In the genomic region with DNA sequence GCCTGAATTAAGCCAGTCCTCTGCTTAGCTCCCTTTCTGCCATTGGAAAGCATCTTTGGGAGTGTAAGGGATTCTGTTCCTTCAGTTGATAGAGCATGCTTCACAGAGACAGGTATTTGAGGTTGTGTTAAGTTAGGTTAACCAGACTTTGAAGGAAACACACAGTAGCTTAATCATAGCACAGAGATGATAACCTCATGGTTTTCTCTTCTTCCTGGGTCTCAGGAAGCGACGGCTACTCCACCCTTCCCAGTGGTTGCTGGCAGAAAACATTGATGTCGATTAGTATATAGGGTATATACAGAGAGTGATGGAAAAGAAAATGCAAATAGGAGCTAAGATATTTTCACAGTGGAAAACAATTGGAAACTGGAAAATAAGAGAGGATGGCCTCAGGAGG, we compare ENCODE assay signal across 22 cellular contexts. TPM values are rescaled to one million over a fixed set of nuclear protein-coding genes. Genes with fewer than 3 reads are reported as not detected.
A peak's percentile ranks its signal among the peaks of the same experiment; 100 is the strongest.
DNase-seq lines count a peak whose midpoint lies in the region; ATAC-seq, FAIRE-seq and TF ChIP-seq lines count a peak whose summit lies in the region.
"Had no signal": no experiment of that assay in that cellular context is flagged by ENCODE, and none has a peak within 500 bp of the region (broad histone marks: within the 10 kb centered on the region; RNA-seq: fewer than 3 reads in every experiment).

No MANE protein-coding gene starts in this region.

- TF ChIP-seq EP300 in K562 (IDR thresholded peaks at IDR 0.05; ENCODE audit: low read length) = no peak

- H3K4me2 ChIP-seq in K562 (ENCODE audit: insufficient read depth, low read length) (no peak overlapping the region), GM23248 (ENCODE audit: unreplicated experiment) (no peak overlapping the region)
- H3K4me2 ChIP-seq: GM23338, KMS-11 had no signal

- intact Hi-C loops in K562 (cut with micrococcal nuclease) = no loop called here

- H3K9ac ChIP-seq in K562 (ENCODE audit: insufficient read depth in 1 of 2, low read depth in 2 of 2, low read length in 2 of 2) (no peak overlapping the region), GM23248 (no peak overlapping the region)
- H3K9ac ChIP-seq: KMS-11 had no signal

- no peaks in the 10 kb centered on the region for H3F3A ChIP-seq in GM23248 (ENCODE audit: insufficient read depth)

- no peak for TF ChIP-seq CTCF in K562 (IDR thresholded peaks at IDR 0.05 in 2 of 3, conservative IDR thresholded peaks at IDR 0.05 in 1 of 3; ENCODE audit: insufficient read depth in 2 of 3, low read depth in 1 of 3, low read length in 3 of 3)

- H3K9me3 ChIP-seq in T-helper 17 cell (ENCODE audit: control insufficient read depth, low read length, poor library complexity, severe bottlenecking) (no peaks in the 10 kb centered on the region), K562 (replicated peaks; ENCODE audit: control insufficient read depth, insufficient read depth, low read depth, low read length) (no peaks in the 10 kb centered on the region), GM23248 (ENCODE audit: low read depth) (no peaks in the 10 kb centered on the region)
- H3K9me3 ChIP-seq: Caco-2, lower lobe of right lung, upper lobe of left lung had no signal

- peak; percentile 31 to 70 for ATAC-seq in activated naive CD4-positive, alpha-beta T cell treated with anti-CD3 and anti-CD28 coated beads, Interleukin-2, amount 50 U/mL, for 72 hours
- ATAC-seq in T-helper 17 cell (peak; percentile 85), K562 (no peak)
- ATAC-seq in stimulated activated effector memory CD8-positive, alpha-beta T cell treated with anti-CD3 and anti-CD28 coated beads, Interleukin-12 subunit alpha, Interleukin-12 subunit beta, amount 100 ng/mL, for 72 hours = peak; percentile 69
- no peak for ATAC-seq in stimulated activated naive B cell treated with anti-CD40 and anti-IgM and Interleukin-4, amounts not matched to agents 10 μg/mL and 1 μg/mL and 100 μg/mL, for 72 hours (replicated peaks)
- ATAC-seq: GM23338, lower lobe of right lung, sciatic nerve had no signal

- H3K27me3 Mint-ChIP-seq in T-helper 17 cell = no peaks in the 10 kb centered on the region
- no peaks in the 10 kb centered on the region for H3K27me3 Mint-ChIP-seq in stimulated activated naive B cell treated with anti-CD40 and anti-IgM and Interleukin-4, amounts not matched to agents 10 μg/mL and 1 μg/mL and 100 μg/mL, for 72 hours

- H3K27me3 ChIP-seq in K562 (ENCODE audit: control insufficient read depth in 2 of 2, insufficient read depth in 2 of 2, low read length in 2 of 2) (no peaks in the 10 kb centered on the region; a peak in 1 of 5 replicates), GM23248 (replicated peaks; ENCODE audit: insufficient read depth) (no peaks in the 10 kb centered on the region)
- H3K27me3 ChIP-seq: upper lobe of left lung had no signal

- peak overlapping the region; percentile 36 for H2AFZ ChIP-seq in K562 (ENCODE audit: low read depth, low read length)
- no peak overlapping the region for H2AFZ ChIP-seq in GM23248
- H2AFZ ChIP-seq: GM23338 had no signal

- peak overlapping the region in 1 of 2 donors; percentile 38 for H3K27ac Mint-ChIP-seq in activated naive CD4-positive, alpha-beta T cell treated with anti-CD3 and anti-CD28 coated beads, Interleukin-2, amount 50 U/mL, for 72 hours
- H3K27ac Mint-ChIP-seq in T-helper 17 cell = peak overlapping the region; percentile 97
- peak overlapping the region; percentile 8 for H3K27ac Mint-ChIP-seq in stimulated activated effector memory CD8-positive, alpha-beta T cell treated with anti-CD3 and anti-CD28 coated beads, Interleukin-12 subunit alpha, Interleukin-12 subunit beta, amount 100 ng/mL, for 72 hours
- no peak overlapping the region for H3K27ac Mint-ChIP-seq in stimulated activated naive B cell treated with anti-CD40 and anti-IgM and Interleukin-4, amounts not matched to agents 10 μg/mL and 1 μg/mL and 100 μg/mL, for 72 hours
- H3K27ac Mint-ChIP-seq: GM23338 had no signal

- H3K4me3 ChIP-seq in K562 (no peak overlapping the region), GM23248 (no peak overlapping the region)
- H3K4me3 ChIP-seq: GM23338, lower lobe of right lung, upper lobe of left lung had no signal

- no peak for TF ChIP-seq POLR2A in K562 (conservative IDR thresholded peaks at IDR 0.05)

- H4K20me1 ChIP-seq in K562 (replicated peaks; ENCODE audit: control insufficient read depth, insufficient read depth, low read length) (0 out of 2 replicates have a peak, but pooled peaks cover 3% of the 10 kb centered on the region), GM23248 (ENCODE audit: insufficient read depth) (no peaks in the 10 kb centered on the region)

- CTCF ChIA-PET in K562 (lab: Yijun Ruan, JAX; ENCODE audit: low intra/inter-chr PET ratio) = no interaction called here

- no peaks in the 10 kb centered on the region for H3K9me3 Mint-ChIP-seq in activated naive CD4-positive, alpha-beta T cell treated with anti-CD3 and anti-CD28 coated beads, Interleukin-2, amount 50 U/mL, for 72 hours
- no peaks in the 10 kb centered on the region for H3K9me3 Mint-ChIP-seq in stimulated activated effector memory CD8-positive, alpha-beta T cell treated with anti-CD3 and anti-CD28 coated beads, Interleukin-12 subunit alpha, Interleukin-12 subunit beta, amount 100 ng/mL, for 72 hours
- no peaks in the 10 kb centered on the region for H3K9me3 Mint-ChIP-seq in stimulated activated naive B cell treated with anti-CD40 and anti-IgM and Interleukin-4, amounts not matched to agents 10 μg/mL and 1 μg/mL and 100 μg/mL, for 72 hours
- H3K9me3 Mint-ChIP-seq: GM23338 had no signal

- H3K27ac ChIP-seq in K562 (ENCODE audit: extremely low read depth, low read depth, low read length) (no peak overlapping the region), GM23248 (no peak overlapping the region)
- H3K27ac ChIP-seq: brain microvascular endothelial cell, KMS-11, lower lobe of right lung, RWPE1 had no signal

- no peaks in the 10 kb centered on the region for H3K36me3 ChIP-seq in K562 (ENCODE audit: control insufficient read depth, insufficient read depth, low read length)
- H3K36me3 ChIP-seq in GM23248 (ENCODE audit: low read depth) = no peaks in the 10 kb centered on the region
- H3K36me3 ChIP-seq: brain microvascular endothelial cell, lower lobe of right lung, upper lobe of left lung had no signal

- no peaks in the 10 kb centered on the region for H3K9me2 ChIP-seq in GM23248 (ENCODE audit: insufficient read depth)

- H3K4me3 Mint-ChIP-seq in T-helper 17 cell = peak overlapping the region; percentile 84
- peak overlapping the region; percentile 13 for H3K4me3 Mint-ChIP-seq in stimulated activated effector memory CD8-positive, alpha-beta T cell treated with anti-CD3 and anti-CD28 coated beads, Interleukin-12 subunit alpha, Interleukin-12 subunit beta, amount 100 ng/mL, for 72 hours
- no peak overlapping the region for H3K4me3 Mint-ChIP-seq in stimulated activated naive B cell treated with anti-CD40 and anti-IgM and Interleukin-4, amounts not matched to agents 10 μg/mL and 1 μg/mL and 100 μg/mL, for 72 hours
- H3K4me3 Mint-ChIP-seq: GM23338 had no signal

- peaks cover 6 to 27% of the 10 kb centered on the region in 2 experiments for H3K4me1 ChIP-seq in K562 (replicated peaks in 1 of 2; ENCODE audit: control insufficient read depth in 2 of 2, insufficient read depth in 2 of 2, low read length in 2 of 2)
- H3K4me1 ChIP-seq in GM23248 (ENCODE audit: insufficient read depth) = no peaks in the 10 kb centered on the region
- H3K4me1 ChIP-seq: Caco-2, lower lobe of right lung had no signal

- peaks cover 0 to 8% of the 10 kb centered on the region in 2 donors for H3K36me3 Mint-ChIP-seq in activated naive CD4-positive, alpha-beta T cell treated with anti-CD3 and anti-CD28 coated beads, Interleukin-2, amount 50 U/mL, for 72 hours
- peaks cover 2% of the 10 kb centered on the region for H3K36me3 Mint-ChIP-seq in T-helper 17 cell (ENCODE audit: low read depth)
- H3K36me3 Mint-ChIP-seq in stimulated activated effector memory CD8-positive, alpha-beta T cell treated with anti-CD3 and anti-CD28 coated beads, Interleukin-12 subunit alpha, Interleukin-12 subunit beta, amount 100 ng/mL, for 72 hours = peaks cover under 1% of the 10 kb centered on the region
- no peaks in the 10 kb centered on the region for H3K36me3 Mint-ChIP-seq in stimulated activated naive B cell treated with anti-CD40 and anti-IgM and Interleukin-4, amounts not matched to agents 10 μg/mL and 1 μg/mL and 100 μg/mL, for 72 hours

- H3K79me2 ChIP-seq in K562 (ENCODE audit: control insufficient read depth, insufficient read depth, low read length) (no peaks in the 10 kb centered on the region), GM23248 (ENCODE audit: insufficient read depth) (no peaks in the 10 kb centered on the region)

- WGBS in K562 (ENCODE audit: insufficient coverage, low coverage, missing lambda C conversion rate) = 0% methylated on average over 3 of the region's 3 CpGs
- WGBS in GM23248 (ENCODE audit: low coverage in 1 of 2, low lambda C conversion rate in 2 of 2, missing lambda C conversion rate in 2 of 2), 2 experiments = 72 to 74% methylated on average over 3 of the region's 3 CpGs

- in situ Hi-C loops in K562 (cut with MboI) = no loop called here
- in situ Hi-C loops in GM23248 (cut with MboI) = no loop called here

- no TSS peak for BruUV-seq in K562 (replicated peaks; lab: Mats Ljungman, UMichigan)

- H3K9me1 ChIP-seq in K562 (ENCODE audit: control insufficient read depth, insufficient read depth, low read length) = no peaks in the 10 kb centered on the region

- DNase-seq in activated naive CD4-positive, alpha-beta T cell treated with anti-CD3 and anti-CD28 coated beads, Interleukin-2, amount 50 U/mL, for 72 hours (ENCODE audit: low spot score in 2 of 2) = no peak
- no peak for DNase-seq in activated naive CD4-positive, alpha-beta T cell treated with anti-CD3 and anti-CD28 coated beads, Interleukin-2, amount 50 U/mL, for 16 hours
- no peak for DNase-seq in T-helper 17 cell
- DNase-seq in K562 (ENCODE audit: extremely low read depth in 1 of 4, low spot score in 3 of 4) = no peak
- no peak for DNase-seq in stimulated activated effector memory CD8-positive, alpha-beta T cell treated with anti-CD3 and anti-CD28 coated beads, Interleukin-12 subunit alpha, Interleukin-12 subunit beta, amount 100 ng/mL, for 72 hours (ENCODE audit: low spot score in 2 of 2)
- DNase-seq in NCI-H2081 (lab: John Stamatoyannopoulos, UW) = no peak
- DNase-seq in GM23248 = no peak
- no peak for DNase-seq in stimulated activated naive B cell treated with anti-CD40 and anti-IgM and Interleukin-4, amounts not matched to agents 10 μg/mL and 1 μg/mL and 100 μg/mL, for 72 hours
- DNase-seq: brain microvascular endothelial cell, Caco-2, hippocampal formation, lower lobe of right lung, NCI-H1092, NCI-H2081 treated with DMSO at 0.1 percent for 48 hours, upper lobe of left lung had no signal

- no peak for TF ChIP-seq RAD21 in K562 (CRISPR knock-in tag; conservative IDR thresholded peaks at IDR 0.05 in 1 of 2, IDR thresholded peaks at IDR 0.05 in 1 of 2)

- peaks cover 72% of the 10 kb centered on the region for H3K4me1 Mint-ChIP-seq in T-helper 17 cell
- H3K4me1 Mint-ChIP-seq in stimulated activated effector memory CD8-positive, alpha-beta T cell treated with anti-CD3 and anti-CD28 coated beads, Interleukin-12 subunit alpha, Interleukin-12 subunit beta, amount 100 ng/mL, for 72 hours = peaks cover 71% of the 10 kb centered on the region
- peaks cover 33 to 52% of the 10 kb centered on the region in 2 donors for H3K4me1 Mint-ChIP-seq in stimulated activated naive B cell treated with anti-CD40 and anti-IgM and Interleukin-4, amounts not matched to agents 10 μg/mL and 1 μg/mL and 100 μg/mL, for 72 hours

- peak; percentile 68 for FAIRE-seq in K562 (lab: Jason Lieb, UNC)
- FAIRE-seq: keratinocyte had no signal

- POLR2A ChIA-PET in K562 (lab: Yijun Ruan, JAX) = interaction anchor here (0.9 to 1.2 kb wide), 3 partner anchors 9 to 17 kb away, joined by 3 to 4 read pairs (median 3); no protein-coding TSS in a partner anchor

RNA-seq across cellular contexts. Expression of a gene that starts 42.0 kb away (rescaled TPM):
- 100 to 1,000 TPM; 125 to 221 TPM for total RNA-seq in activated naive CD4-positive, alpha-beta T cell treated with anti-CD3 and anti-CD28 coated beads, Interleukin-2, amount 50 U/mL, for 72 hours
- 100 to 1,000 TPM; 157 to 226 TPM for total RNA-seq in T-helper 17 cell
- 0.93 and 1.5 TPM in 2 replicates for total RNA-seq in K562 (2011; cell fraction: chromatin; rRNA removed; ENCODE audit: low replicate concordance)
- total RNA-seq in K562 (2011; cell fraction: nucleolus; rRNA removed) = 0.92 and 1.3 TPM in 2 replicates
- total RNA-seq in K562 (2011; cell fraction: nucleoplasm; rRNA removed) = 0.61 and 0.73 TPM in 2 replicates
- total RNA-seq in K562 (2014; rRNA removed) = 0.36 and 0.41 TPM in 2 replicates
- 0.29 and 0.32 TPM in 2 replicates for total RNA-seq in K562 (2014; rRNA removed; fragmentation: Illumina TruSeq; extraction: Trizol)
- total RNA-seq in K562 (2015; rRNA removed; fragmentation: Illumina TruSeq; extraction: Trizol) = 1.2 TPM in 2 replicates
- total RNA-seq in K562 (2021) = 0.73 and 1.1 TPM in 2 replicates
- 0.85 and 1.0 TPM in 2 replicates for polyA plus RNA-seq in K562 (2011; rRNA removed)
- polyA plus RNA-seq in K562 (2011; cell fraction: cytosol; rRNA removed) = 1.4 and 1.7 TPM in 2 replicates
- 2.9 and 4.5 TPM in 2 replicates for polyA plus RNA-seq in K562 (2011; cell fraction: nucleus; rRNA removed)
- polyA plus RNA-seq in K562 (2012) = 1.6 and 1.9 TPM in 2 replicates
- polyA plus RNA-seq in K562 (2014; fragmentation: Illumina TruSeq; extraction: Trizol) = 0.43 and 0.54 TPM in 2 replicates
- under 1 TPM; 0.22 to 0.51 TPM for polyA plus RNA-seq in K562 (2014; fragmentation: Nextera tagmentation; extraction: Ambion mirVana)
- polyA plus RNA-seq in K562 (2014; rRNA removed) = 0.32 and 0.34 TPM in 2 replicates
- 1.7 TPM in 2 replicates for polyA minus RNA-seq in K562 (2011; rRNA and poly(A)+ RNA removed)
- 0.95 TPM in 1 of 2 replicates, not detected in the other for polyA minus RNA-seq in K562 (2011; cell fraction: cytosol; rRNA and poly(A)+ RNA removed)
- polyA minus RNA-seq in K562 (2011; cell fraction: nucleus; rRNA and poly(A)+ RNA removed) = 2.7 and 3.4 TPM in 2 replicates
- total RNA-seq in GM23248 (2014; rRNA removed; shearing (Covaris generic)) = 42.6 and 44.3 TPM in 2 replicates
- polyA plus RNA-seq in GM23248 (2016; fragmentation: Nextera tagmentation; extraction: Ambion mirVana) = 48.5 and 52.2 TPM in 2 replicates
- total RNA-seq: Caco-2, NCI-H460, osteocyte had no signal

Comparison
In these comparisons a context has a peak if more than half of its experiments do, and no peak if none do; other contexts are left out.
1. ATAC-seq: peak in activated naive CD4-positive, alpha-beta T cell treated with anti-CD3 and anti-CD28 coated beads, Interleukin-2, amount 50 U/mL, for 72 hours (2 of 2), T-helper 17 cell (single experiment) and stimulated activated effector memory CD8-positive, alpha-beta T cell treated with anti-CD3 and anti-CD28 coated beads, Interleukin-12 subunit alpha, Interleukin-12 subunit beta, amount 100 ng/mL, for 72 hours (single experiment); none in K562 (single experiment) and stimulated activated naive B cell treated with anti-CD40 and anti-IgM and Interleukin-4, amounts not matched to agents 10 μg/mL and 1 μg/mL and 100 μg/mL, for 72 hours (0 of 2).
2. H3K4me3 Mint-ChIP-seq: peak in T-helper 17 cell (single experiment) and stimulated activated effector memory CD8-positive, alpha-beta T cell treated with anti-CD3 and anti-CD28 coated beads, Interleukin-12 subunit alpha, Interleukin-12 subunit beta, amount 100 ng/mL, for 72 hours (single experiment); none in stimulated activated naive B cell treated with anti-CD40 and anti-IgM and Interleukin-4, amounts not matched to agents 10 μg/mL and 1 μg/mL and 100 μg/mL, for 72 hours (0 of 2).
3. RNA of a gene that starts 42.0 kb away (total RNA-seq): 157 to 226 TPM in T-helper 17 cell, 125 to 221 TPM in activated naive CD4-positive, alpha-beta T cell treated with anti-CD3 and anti-CD28 coated beads, Interleukin-2, amount 50 U/mL, for 72 hours and 42.6 to 44.3 TPM in GM23248; 0.29 to 1.5 TPM in K562; every median in the first group is over 10 times any median in the second.